In genomic region chr16:77043076-77043475, GRCh38 we compare ENCODE assay signal across 10 cellular contexts.
A peak's percentile ranks its signal among the peaks of the same experiment; 100 is the strongest.
DNase-seq lines count a peak whose midpoint lies in the region; ATAC-seq and TF ChIP-seq lines count a peak whose summit lies in the region.
"Had no signal": no experiment of that assay in that cellular context is flagged by ENCODE, and none has a peak within 500 bp of the region (broad histone marks: within the 10 kb centered on the region; RNA-seq: fewer than 3 reads in every experiment).

No MANE protein-coding gene starts in this region.

- no peaks in the 10 kb centered on the region for H3K9me3 ChIP-seq in esophagus squamous epithelium

- H3K4me1 ChIP-seq in esophagus squamous epithelium, result no peaks in the 10 kb centered on the region
- H3K4me1 ChIP-seq: parathyroid adenoma had no signal

- H3K27me3 Mint-ChIP-seq in activated T-cell treated with anti-CD3 and anti-CD28 coated beads, Interleukin-2, amount 50 U/mL, for 72 hours (ENCODE audit: low read depth), result no peaks in the 10 kb centered on the region

- H3K27me3 ChIP-seq in brain microvascular endothelial cell (replicated peaks), result no peaks in the 10 kb centered on the region
- H3K27me3 ChIP-seq in esophagus squamous epithelium, result no peaks in the 10 kb centered on the region

- H3K4me1 Mint-ChIP-seq in activated T-cell treated with anti-CD3 and anti-CD28 coated beads, Interleukin-2, amount 50 U/mL, for 72 hours (ENCODE audit: low read depth), result no peaks in the 10 kb centered on the region

- no peak overlapping the region for H3K4me3 ChIP-seq in brain microvascular endothelial cell (ENCODE audit: low read depth, low read length)
- H3K4me3 ChIP-seq in retinal pigment epithelial cell (ENCODE audit: low read length), result no peak overlapping the region
- no peak overlapping the region for H3K4me3 ChIP-seq in esophagus squamous epithelium

- no peak for TF ChIP-seq POLR2A in esophagus squamous epithelium (IDR thresholded peaks at IDR 0.05)

- DNase-seq in NCI-H2171 treated with DMSO at 0.1 percent for 48 hours (lab: John Stamatoyannopoulos, UW), result peak; percentile 62
- no peak for DNase-seq in NCI-H2171 (lab: John Stamatoyannopoulos, UW)
- peak; percentile 37 for DNase-seq in NCI-H524 treated with DMSO at 0.1 percent for 48 hours (lab: John Stamatoyannopoulos, UW)
- DNase-seq in brain microvascular endothelial cell, result peak; percentile 5
- DNase-seq in retinal pigment epithelial cell (ENCODE audit: low read depth), result no peak
- no peak for DNase-seq in esophagus squamous epithelium (lab: John Stamatoyannopoulos, UW)
- DNase-seq in activated T-cell treated with anti-CD3 and anti-CD28 coated beads, Interleukin-2, amount 50 U/mL, for 72 hours, result no peak
- DNase-seq: stimulated activated naive CD8-positive, alpha-beta T cell treated with anti-CD3 and anti-CD28 coated beads, Interleukin-15, Interleukin-2, amounts not matched to agents 100 U/mL and 50 U/mL, for 24 hours had no signal

- in situ Hi-C loops in brain microvascular endothelial cell (cut with HindIII; ENCODE audit: low pct_ligation_motif_present, low sequenced_read_pairs), result no loop called here

- no peak for ATAC-seq in HG02970 (IDR thresholded peaks at IDR 0.05; ENCODE audit: low FRiP score, unreplicated experiment)
- no peak for ATAC-seq in activated T-cell treated with anti-CD3 and anti-CD28 coated beads, Interleukin-2, amount 50 U/mL, for 72 hours (replicated peaks in 1 of 2)
- ATAC-seq: stimulated activated naive CD8-positive, alpha-beta T cell treated with anti-CD3 and anti-CD28 coated beads, Interleukin-15, Interleukin-2, amounts not matched to agents 100 U/mL and 50 U/mL, for 24 hours had no signal

- 67 to 73% methylated on average over 1 of the region's 1 CpG for WGBS in esophagus squamous epithelium, 2 donors

- H3K27ac ChIP-seq in brain microvascular endothelial cell, result no peak overlapping the region
- H3K27ac ChIP-seq in esophagus squamous epithelium, result no peak overlapping the region
- H3K27ac ChIP-seq: parathyroid adenoma had no signal

- intact Hi-C loops in esophagus squamous epithelium (cut with DNase I), result no loop called here

- TF ChIP-seq CTCF in brain microvascular endothelial cell (IDR thresholded peaks at IDR 0.05; ENCODE audit: low read depth, low read length, missing control alignments), result peak; percentile 27
- peak; percentile 35 for TF ChIP-seq CTCF in retinal pigment epithelial cell (conservative IDR thresholded peaks at IDR 0.05; ENCODE audit: low read depth, low read length)
- no peak for TF ChIP-seq CTCF in esophagus squamous epithelium (IDR thresholded peaks at IDR 0.05)

- no peaks in the 10 kb centered on the region for H3K36me3 Mint-ChIP-seq in activated T-cell treated with anti-CD3 and anti-CD28 coated beads, Interleukin-2, amount 50 U/mL, for 72 hours (ENCODE audit: insufficient read depth in 2 of 2)

- H3K36me3 ChIP-seq in brain microvascular endothelial cell (replicated peaks), result no peaks in the 10 kb centered on the region
- H3K36me3 ChIP-seq in esophagus squamous epithelium, result no peaks in the 10 kb centered on the region

- no peaks in the 10 kb centered on the region for H3K9me3 Mint-ChIP-seq in activated T-cell treated with anti-CD3 and anti-CD28 coated beads, Interleukin-2, amount 50 U/mL, for 72 hours

- H3K4me3 Mint-ChIP-seq in activated T-cell treated with anti-CD3 and anti-CD28 coated beads, Interleukin-2, amount 50 U/mL, for 72 hours, result no peak overlapping the region

- no peak overlapping the region for H3K27ac Mint-ChIP-seq in activated T-cell treated with anti-CD3 and anti-CD28 coated beads, Interleukin-2, amount 50 U/mL, for 72 hours

Comparison
In these comparisons a context has a peak if more than half of its experiments do, and no peak if none do; other contexts are left out.
1. DNase-seq: peak in NCI-H2171 treated with DMSO at 0.1 percent for 48 hours (single experiment), NCI-H524 treated with DMSO at 0.1 percent for 48 hours (single experiment) and brain microvascular endothelial cell (single experiment); none in NCI-H2171 (single experiment), retinal pigment epithelial cell (single experiment), esophagus squamous epithelium (single experiment) and activated T-cell treated with anti-CD3 and anti-CD28 coated beads, Interleukin-2, amount 50 U/mL, for 72 hours (0 of 2).
2. CTCF ChIP-seq: peak in brain microvascular endothelial cell (single experiment) and retinal pigment epithelial cell (single experiment); none in esophagus squamous epithelium (0 of 6).